ENCODE assay signal across 8 cellular contexts in genomic region chr4:152462047-152462446, GRCh38.
A peak's percentile ranks its signal among the peaks of the same experiment; 100 is the strongest.
DNase-seq lines count a peak whose midpoint lies in the region; ATAC-seq and TF ChIP-seq lines count a peak whose summit lies in the region.

No MANE protein-coding gene starts in this region.

- H3K27me3 Mint-ChIP-seq in glutamatergic neuron (ENCODE audit: unreplicated experiment): peaks cover 2% of the 10 kb centered on the region

- DNase-seq in glutamatergic neuron (no peak), head of caudate nucleus (no peak)
- DNase-seq in stimulated activated naive CD4-positive, alpha-beta T cell treated with Interleukin-2 at 50 U/mL for 16 hours (lab: John Stamatoyannopoulos, UW): no peak
- no peak for DNase-seq in activated naive CD4-positive, alpha-beta T cell treated with anti-CD3 and anti-CD28 coated beads, Interleukin-2, amount 50 U/mL, for 16 hours
- no peak for DNase-seq in stimulated activated CD4-positive, alpha-beta T cell treated with anti-CD3 and anti-CD28 coated beads, Interleukin-2, amount 100 ng/mL, for 48 hours

- intact Hi-C loops in head of caudate nucleus (cut with DNase I): no loop called here

- peak overlapping the region; percentile 87 for H3K27ac Mint-ChIP-seq in glutamatergic neuron (ENCODE audit: unreplicated experiment)

- H3K4me1 Mint-ChIP-seq in glutamatergic neuron (ENCODE audit: low read depth, unreplicated experiment): peaks cover 28% of the 10 kb centered on the region

- ATAC-seq in GM18508 (IDR thresholded peaks at IDR 0.05; ENCODE audit: insufficient read depth, unreplicated experiment): peak; percentile 59
- ATAC-seq in GM21529 (IDR thresholded peaks at IDR 0.05; ENCODE audit: unreplicated experiment): peak; percentile 53
- peak; percentile 78 for ATAC-seq in HG03460 (IDR thresholded peaks at IDR 0.05; ENCODE audit: unreplicated experiment)

- no peaks in the 10 kb centered on the region for H3K36me3 Mint-ChIP-seq in glutamatergic neuron (ENCODE audit: unreplicated experiment)

- TF ChIP-seq CTCF in glutamatergic neuron (IDR thresholded peaks at IDR 0.05; ENCODE audit: partially characterized antibody, unreplicated experiment): no peak

- H3K4me3 Mint-ChIP-seq in glutamatergic neuron (ENCODE audit: unreplicated experiment): peak overlapping the region; percentile 17

- H3K9me3 Mint-ChIP-seq in glutamatergic neuron (ENCODE audit: unreplicated experiment): no peaks in the 10 kb centered on the region
